17 cellular contexts compared by ENCODE assay signal in genomic region chr6:89489078-89489477, GRCh38. TPM values are rescaled to one million over a fixed set of nuclear protein-coding genes. Genes with fewer than 3 reads are reported as not detected.
DNase-seq lines count a peak whose midpoint lies in the region; ATAC-seq and TF ChIP-seq lines count a peak whose summit lies in the region.
"Had no signal": no experiment of that assay in that cellular context is flagged by ENCODE, and none has a peak within 500 bp of the region (broad histone marks: within the 10 kb centered on the region; RNA-seq: fewer than 3 reads in every experiment).

No MANE protein-coding gene starts in this region.

- intact Hi-C loops in mucosa of descending colon (cut with DNase I, micrococcal nuclease): no loop called here

- DNase-seq in NCI-H524 (lab: John Stamatoyannopoulos, UW) (peak; percentile 13 to 75), NCI-H524 treated with DMSO at 0.1 percent for 48 hours (lab: John Stamatoyannopoulos, UW) (no peak), G401 (ENCODE audit: low spot score) (peak; percentile 8), NCI-H345 treated with DMSO at 0.1 percent for 48 hours (lab: John Stamatoyannopoulos, UW; ENCODE audit: unreplicated experiment) (peak; percentile 4), pons (ENCODE audit: low spot score) (peak; percentile 31), activated gamma-delta T cell (lab: John Stamatoyannopoulos, UW) (no peak), mucosa of descending colon (no peak)
- DNase-seq: Caco-2, DND-41, GDM1, GOT3, NCI-H1436 treated with DMSO at 0.1 percent for 48 hours, NCI-H2081 treated with DMSO at 0.1 percent for 48 hours, T-cell, T1000 had no signal

- H3K9me3 ChIP-seq in mucosa of descending colon: no peaks in the 10 kb centered on the region
- H3K9me3 ChIP-seq: Caco-2, SJSA1 had no signal

- in situ Hi-C loops in G401 (cut with HindIII; ENCODE audit: low sequenced_read_pairs): no loop called here

- no peaks in the 10 kb centered on the region for H3K36me3 ChIP-seq in mucosa of descending colon (ENCODE audit: low read depth)
- H3K36me3 ChIP-seq: SJSA1 had no signal

- no peak for ATAC-seq in mucosa of descending colon
- ATAC-seq: K562, T-cell had no signal

- no peaks in the 10 kb centered on the region for H3K4me1 ChIP-seq in mucosa of descending colon (ENCODE audit: low read depth)
- H3K4me1 ChIP-seq: SJSA1 had no signal

- H3K4me3 ChIP-seq in mucosa of descending colon: no peak overlapping the region
- H3K4me3 ChIP-seq: K562, SJSA1 had no signal

- TF ChIP-seq CTCF in mucosa of descending colon (IDR thresholded peaks at IDR 0.05): no peak

RNA-seq across cellular contexts. Expression of gene ANKRD6, which starts 56.1 kb away (rescaled TPM):
- 12.1 and 22.1 TPM in 2 replicates for total RNA-seq in G401 (2014; rRNA removed; shearing (Covaris generic))
- total RNA-seq in mucosa of descending colon: 10 to 100 TPM in 1 of 3 donors, 1 to 10 TPM in 2; 1.8 to 10.9 (median 2.8) TPM

Comparison
In these comparisons a context has a peak if more than half of its experiments do, and no peak if none do; other contexts are left out.
1. DNase-seq: peak in NCI-H524 (2 of 2), G401 (single experiment), NCI-H345 treated with DMSO at 0.1 percent for 48 hours (single experiment) and pons (single experiment); none in NCI-H524 treated with DMSO at 0.1 percent for 48 hours (single experiment), activated gamma-delta T cell (single experiment) and mucosa of descending colon (0 of 3).